22 cellular contexts compared by ENCODE assay signal in the genomic region with DNA sequence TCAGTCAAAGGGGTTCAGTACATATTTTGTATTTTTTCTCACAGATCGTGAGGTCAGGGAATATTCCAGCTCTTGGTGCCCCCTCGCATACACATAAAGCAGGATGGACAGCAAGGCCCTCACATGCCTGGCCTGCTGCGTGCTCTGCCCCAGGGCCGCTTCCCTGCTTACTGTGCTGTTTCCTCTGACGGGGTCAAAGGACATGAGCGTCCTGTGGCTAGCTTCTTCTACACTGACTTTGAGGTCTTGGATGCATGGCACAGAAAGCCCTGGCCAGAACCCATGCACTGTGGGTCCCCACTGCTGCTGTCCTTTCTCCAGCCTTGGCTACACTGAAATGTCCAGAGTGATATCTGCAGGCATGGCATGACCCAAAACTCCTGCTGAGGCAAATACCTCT.
A peak's percentile ranks its signal among the peaks of the same experiment; 100 is the strongest.
DNase-seq lines count a peak whose midpoint lies in the region; ATAC-seq and TF ChIP-seq lines count a peak whose summit lies in the region.
"Had no signal": no experiment of that assay in that cellular context is flagged by ENCODE, and none has a peak within 500 bp of the region (broad histone marks: within the 10 kb centered on the region; RNA-seq: fewer than 3 reads in every experiment).

No MANE protein-coding gene starts in this region.

- H3K27ac ChIP-seq in esophagus muscularis mucosa (replicated peaks in 1 of 4) = no peak overlapping the region
- H3K27ac ChIP-seq: 22Rv1; A549; BLaER1 treated with 17β-estradiol and CSF1 and Interleukin-3, amounts not matched to agents 10 nM and 100 nM; C4-2B had no signal

- TF ChIP-seq CTCF in esophagus muscularis mucosa (IDR thresholded peaks at IDR 0.05) (no peak), neural crest cell (conservative IDR thresholded peaks at IDR 0.05) (no peak), osteocyte (IDR thresholded peaks at IDR 0.05) (no peak), Caco-2 (IDR thresholded peaks at IDR 0.05; ENCODE audit: insufficient read depth in 1 of 2, low read depth in 1 of 2, low read length in 1 of 2, severe bottlenecking in 1 of 2, unreplicated experiment in 1 of 2) (no peak)

- POLR2A ChIA-PET in Caco-2 (lab: Charles Lee) = no interaction called here

- CTCF ChIA-PET in Caco-2 (lab: Charles Lee) = no interaction called here

- H3K4me1 Mint-ChIP-seq in neural crest cell (peaks cover 6% of the 10 kb centered on the region), osteocyte (ENCODE audit: unreplicated experiment) (no peaks in the 10 kb centered on the region), Caco-2 (ENCODE audit: low read depth, unreplicated experiment) (no peaks in the 10 kb centered on the region)
- H3K4me1 Mint-ChIP-seq: B cell had no signal

- H3K27me3 ChIP-seq in esophagus muscularis mucosa = no peaks in the 10 kb centered on the region
- no peaks in the 10 kb centered on the region for H3K27me3 ChIP-seq in Caco-2 (replicated peaks; ENCODE audit: control insufficient read depth, insufficient read depth, low read length)
- H3K27me3 ChIP-seq: BLaER1 treated with 17β-estradiol and CSF1 and Interleukin-3, amounts not matched to agents 10 nM and 100 nM had no signal

- H3K36me3 Mint-ChIP-seq in neural crest cell (ENCODE audit: low read depth) (no peaks in the 10 kb centered on the region), osteocyte (ENCODE audit: unreplicated experiment) (no peaks in the 10 kb centered on the region), Caco-2 (ENCODE audit: insufficient read depth, unreplicated experiment) (no peaks in the 10 kb centered on the region)
- H3K36me3 Mint-ChIP-seq: CD8-positive, alpha-beta T cell had no signal

- H3K9me3 Mint-ChIP-seq in neural crest cell = no peaks in the 10 kb centered on the region
- no peaks in the 10 kb centered on the region for H3K9me3 Mint-ChIP-seq in osteocyte (ENCODE audit: unreplicated experiment)
- no peaks in the 10 kb centered on the region for H3K9me3 Mint-ChIP-seq in Caco-2 (ENCODE audit: unreplicated experiment)
- H3K9me3 Mint-ChIP-seq: CD4-positive, alpha-beta T cell; CD8-positive, alpha-beta T cell had no signal

- H3K27ac Mint-ChIP-seq in neural crest cell (ENCODE audit: unreplicated experiment) (peak overlapping the region; percentile 55), osteocyte (ENCODE audit: unreplicated experiment) (no peak overlapping the region), Caco-2 (ENCODE audit: unreplicated experiment) (no peak overlapping the region)
- H3K27ac Mint-ChIP-seq: B cell; CD4-positive, alpha-beta T cell; CD8-positive, alpha-beta T cell had no signal

- BruUV-seq in Caco-2 (replicated peaks; lab: Mats Ljungman, UMichigan) = no TSS peak

- H3K4me3 ChIP-seq in esophagus muscularis mucosa (no peak overlapping the region), Caco-2 (ENCODE audit: low read depth, low read length) (no peak overlapping the region)
- H3K4me3 ChIP-seq: A549; BLaER1 treated with 17β-estradiol and CSF1 and Interleukin-3, amounts not matched to agents 10 nM and 100 nM; GM12878 had no signal

- DNase-seq in esophagus muscularis mucosa (ENCODE audit: extremely low spot score) (peak; percentile 57), neural crest cell (ENCODE audit: low read depth, low spot score) (no peak), osteocyte (ENCODE audit: extremely low spot score, unreplicated experiment) (peak; percentile 60), MV-4-11 (lab: John Stamatoyannopoulos, UW) (no peak), Caco-2 (no peak)
- DNase-seq: AML-193; CD4-positive, alpha-beta T cell; CD8-positive, alpha-beta T cell; DMS 273 treated with DMSO at 0.1 percent for 48 hours; DMS153; DMS53; DMS79; DND-41; EL; GDM1 had no signal

- H3K9me3 ChIP-seq in esophagus muscularis mucosa (no peaks in the 10 kb centered on the region), Caco-2 (no peaks in the 10 kb centered on the region)
- H3K9me3 ChIP-seq: A549; BLaER1 treated with 17β-estradiol and CSF1 and Interleukin-3, amounts not matched to agents 10 nM and 100 nM had no signal

- intact Hi-C loops in esophagus muscularis mucosa (cut with DNase I) = no loop called here
- intact Hi-C loops in Caco-2 (cut with micrococcal nuclease; ENCODE audit: unreplicated experiment) = no loop called here

- WGBS in esophagus muscularis mucosa = 81% methylated on average over 6 of the region's 6 CpGs

- no peaks in the 10 kb centered on the region for H3K27me3 Mint-ChIP-seq in neural crest cell (ENCODE audit: low read depth)
- peaks cover 2% of the 10 kb centered on the region for H3K27me3 Mint-ChIP-seq in osteocyte (ENCODE audit: unreplicated experiment)
- no peaks in the 10 kb centered on the region for H3K27me3 Mint-ChIP-seq in Caco-2 (ENCODE audit: insufficient read depth, unreplicated experiment)
- H3K27me3 Mint-ChIP-seq: B cell; CD4-positive, alpha-beta T cell had no signal

- H3K4me3 Mint-ChIP-seq in neural crest cell (no peak overlapping the region), osteocyte (ENCODE audit: unreplicated experiment) (no peak overlapping the region), Caco-2 (ENCODE audit: unreplicated experiment) (no peak overlapping the region)
- H3K4me3 Mint-ChIP-seq: B cell; CD4-positive, alpha-beta T cell; CD8-positive, alpha-beta T cell had no signal

- no peak for TF ChIP-seq POLR2A in esophagus muscularis mucosa (IDR thresholded peaks at IDR 0.05; ENCODE audit: low read depth)

- H3K36me3 ChIP-seq in esophagus muscularis mucosa (no peaks in the 10 kb centered on the region), Caco-2 (ENCODE audit: control insufficient read depth, insufficient read depth, low read length) (no peaks in the 10 kb centered on the region)
- H3K36me3 ChIP-seq: BLaER1 treated with 17β-estradiol and CSF1 and Interleukin-3, amounts not matched to agents 10 nM and 100 nM had no signal

- no peak for TF ChIP-seq EP300 in esophagus muscularis mucosa (IDR thresholded peaks at IDR 0.05)

- no peaks in the 10 kb centered on the region for H3K4me1 ChIP-seq in esophagus muscularis mucosa
- H3K4me1 ChIP-seq in Caco-2 = peaks cover 4% of the 10 kb centered on the region
- H3K4me1 ChIP-seq: A549; BLaER1 treated with 17β-estradiol and CSF1 and Interleukin-3, amounts not matched to agents 10 nM and 100 nM had no signal

- ATAC-seq in HG03175 (IDR thresholded peaks at IDR 0.05; ENCODE audit: unreplicated experiment) = no peak
- ATAC-seq: A549; CD8-positive, alpha-beta T cell; GM12878 had no signal

Comparison
In these comparisons a context has a peak if more than half of its experiments do, and no peak if none do; other contexts are left out.
1. DNase-seq: peak in esophagus muscularis mucosa (single experiment) and osteocyte (single experiment); none in neural crest cell (single experiment), MV-4-11 (single experiment) and Caco-2 (0 of 2).